Comparison of ENCODE assay signal across 35 cellular contexts in the genomic region with DNA sequence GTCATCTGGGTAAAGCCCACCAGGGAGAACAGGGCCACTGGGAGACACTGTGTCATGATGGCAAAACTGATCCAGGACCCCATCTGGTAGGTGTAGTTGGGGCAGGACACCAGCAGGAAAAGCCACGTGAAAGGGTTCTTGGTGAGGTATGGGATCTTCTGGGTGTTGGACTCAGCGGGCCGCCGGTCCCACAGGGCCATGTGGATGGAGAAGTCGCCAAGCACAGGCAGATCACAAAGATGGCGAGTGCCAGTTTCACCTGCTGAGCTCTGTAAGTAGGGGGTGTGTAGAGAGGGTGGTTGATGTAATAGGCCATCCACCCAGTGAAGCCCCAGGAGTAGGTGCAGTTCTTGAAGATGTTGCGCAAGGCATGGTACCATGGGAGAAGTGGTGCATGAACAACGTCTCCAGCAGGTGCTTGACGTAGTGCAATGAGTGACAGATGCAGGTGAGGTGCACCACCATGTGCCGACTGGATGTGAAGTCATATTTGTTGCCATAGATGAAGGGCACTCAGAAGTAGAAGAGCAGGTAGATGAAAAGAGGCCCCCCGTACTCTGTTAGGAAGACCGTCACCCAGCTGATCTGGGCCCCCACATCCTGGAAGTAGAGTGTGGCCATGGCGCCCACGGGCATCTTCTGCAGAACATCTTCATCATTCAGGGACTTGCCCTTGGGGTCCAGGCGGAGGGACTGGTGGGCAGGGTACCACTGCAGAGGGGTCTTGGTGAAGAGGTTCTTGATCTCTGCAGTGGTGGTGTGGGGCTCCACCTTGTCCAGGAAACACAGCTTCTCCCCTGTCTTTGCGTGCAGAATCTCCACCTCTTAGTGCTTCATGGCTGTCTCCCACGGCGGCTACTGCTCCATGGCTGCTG.
"Had no signal": no experiment of that assay in that cellular context is flagged by ENCODE, and none has a peak within 500 bp of the region (broad histone marks: within the 10 kb centered on the region; RNA-seq: fewer than 3 reads in every experiment).

No MANE protein-coding gene starts in this region.

- H2AFZ ChIP-seq: PC-9 had no signal

- DNase-seq: activated CD4-positive, alpha-beta T cell treated with anti-CD3 and anti-CD28 coated beads for 36 hours; activated CD4-positive, alpha-beta T cell treated with anti-CD3 and anti-CD28 coated beads, Interleukin-2, amount 10 ng/mL, durations not matched to agents 7 days and 5 days; activated CD4-positive, alpha-beta T cell treated with anti-CD3 and anti-CD28 coated beads, Interleukin-2, amount 50 U/mL, for 48 hours; activated CD8-positive, alpha-beta T cell treated with anti-CD3 and anti-CD28 coated beads, Interleukin-2, amount 10 ng/mL, durations not matched to agents 7 days and 5 days; activated gamma-delta T cell treated with Interleukin-2 at 50 U/mL for 16 hours; activated naive CD4-positive, alpha-beta T cell treated with anti-CD3 and anti-CD28 coated beads for 36 hours; activated T-cell treated with anti-CD3 and anti-CD28 coated beads, Interleukin-2, amount 50 U/mL, for 4 hours; adrenal gland; body of pancreas; NCI-H1092 treated with DMSO at 0.1 percent for 48 hours; NCI-H1417; NCI-H146; NCI-H187; NCI-H2029 treated with DMSO at 0.1 percent for 48 hours; NCI-H2107; NCI-H2171; NCI-H510A; NCI-H526; NCI-H748 treated with DMSO at 0.1 percent for 48 hours; NK-92 treated with Interleukin-12 subunit alpha and Interleukin-12 subunit beta, amount 100 ng/mL, for 24 hours; PC-9; SIG-M5; SW 1271; T-helper 1 cell; T-helper 2 cell; T-helper 9 cell had no signal

- H3K27me3 Mint-ChIP-seq: activated CD4-positive, alpha-beta T cell treated with anti-CD3 and anti-CD28 coated beads for 36 hours; activated CD4-positive, alpha-beta T cell treated with anti-CD3 and anti-CD28 coated beads, Interleukin-2, amount 10 ng/mL, durations not matched to agents 7 days and 5 days had no signal

- H3K4me1 Mint-ChIP-seq: activated CD4-positive, alpha-beta T cell treated with anti-CD3 and anti-CD28 coated beads for 36 hours; activated CD4-positive, alpha-beta T cell treated with anti-CD3 and anti-CD28 coated beads, Interleukin-2, amount 10 ng/mL, durations not matched to agents 7 days and 5 days had no signal

- H3K27ac Mint-ChIP-seq: activated CD4-positive, alpha-beta T cell treated with anti-CD3 and anti-CD28 coated beads for 36 hours; activated CD4-positive, alpha-beta T cell treated with anti-CD3 and anti-CD28 coated beads, Interleukin-2, amount 10 ng/mL, durations not matched to agents 7 days and 5 days; activated CD8-positive, alpha-beta T cell treated with anti-CD3 and anti-CD28 coated beads, Interleukin-2, amount 10 ng/mL, durations not matched to agents 7 days and 5 days; activated naive CD4-positive, alpha-beta T cell treated with anti-CD3 and anti-CD28 coated beads for 36 hours; activated naive CD4-positive, alpha-beta T cell treated with anti-CD3 and anti-CD28 coated beads, Interleukin-2, amount 50 U/mL, for 72 hours; activated T-helper 1 cell treated with anti-CD3 and anti-CD28 coated beads, Interleukin-12 subunit alpha, Interleukin-12 subunit beta, Interleukin-2, Interleukin-4 antibody, amounts not matched to agents 30 ng/mL and 10 ng/mL and 1 ng/mL, durations not matched to agents 14 hours and 24 hours and 36 hours had no signal

- H3K4me3 Mint-ChIP-seq: activated CD4-positive, alpha-beta T cell treated with anti-CD3 and anti-CD28 coated beads for 36 hours; activated CD4-positive, alpha-beta T cell treated with anti-CD3 and anti-CD28 coated beads, Interleukin-2, amount 10 ng/mL, durations not matched to agents 7 days and 5 days; activated CD8-positive, alpha-beta T cell treated with anti-CD3 and anti-CD28 coated beads, Interleukin-2, amount 10 ng/mL, durations not matched to agents 7 days and 5 days; activated naive CD4-positive, alpha-beta T cell treated with anti-CD3 and anti-CD28 coated beads for 36 hours; activated T-cell treated with anti-CD3 and anti-CD28 coated beads, Interleukin-2, amount 50 U/mL, for 4 hours; activated T-helper 1 cell treated with anti-CD3 and anti-CD28 coated beads, Interleukin-12 subunit alpha, Interleukin-12 subunit beta, Interleukin-2, Interleukin-4 antibody, amounts not matched to agents 30 ng/mL and 10 ng/mL and 1 ng/mL, durations not matched to agents 14 hours and 24 hours and 36 hours had no signal

- FAIRE-seq: astrocyte, K562, RCC 7860 had no signal

- H3K9me3 ChIP-seq: adrenal gland had no signal

- H3K36me3 ChIP-seq: adrenal gland, breast epithelium had no signal

- H3K4me3 ChIP-seq: adrenal gland, body of pancreas, breast epithelium, K562, PC-9 had no signal

- H3K4me2 ChIP-seq: PC-9 had no signal

- ATAC-seq: activated CD4-positive, alpha-beta T cell treated with anti-CD3 and anti-CD28 coated beads for 36 hours; activated CD8-positive, alpha-beta T cell treated with anti-CD3 and anti-CD28 coated beads, Interleukin-2, amount 10 ng/mL, durations not matched to agents 7 days and 5 days; activated naive CD4-positive, alpha-beta T cell treated with anti-CD3 and anti-CD28 coated beads, Interleukin-2, amount 50 U/mL, for 72 hours; activated T-cell treated with anti-CD3 and anti-CD28 coated beads, Interleukin-2, amount 50 U/mL, for 4 hours; body of pancreas; K562; Right ventricle myocardium inferior; SK-N-SH treated with all-trans-retinoic acid at 6 μM for 48 hours had no signal

- H3K4me1 ChIP-seq: adrenal gland, body of pancreas, breast epithelium had no signal

- H3K27ac ChIP-seq: adrenal gland, body of pancreas, breast epithelium, PC-9, RWPE1 had no signal

- H3K27me3 ChIP-seq: adrenal gland, body of pancreas, breast epithelium had no signal
